11 cellular contexts compared by ENCODE assay signal in the genomic region with DNA sequence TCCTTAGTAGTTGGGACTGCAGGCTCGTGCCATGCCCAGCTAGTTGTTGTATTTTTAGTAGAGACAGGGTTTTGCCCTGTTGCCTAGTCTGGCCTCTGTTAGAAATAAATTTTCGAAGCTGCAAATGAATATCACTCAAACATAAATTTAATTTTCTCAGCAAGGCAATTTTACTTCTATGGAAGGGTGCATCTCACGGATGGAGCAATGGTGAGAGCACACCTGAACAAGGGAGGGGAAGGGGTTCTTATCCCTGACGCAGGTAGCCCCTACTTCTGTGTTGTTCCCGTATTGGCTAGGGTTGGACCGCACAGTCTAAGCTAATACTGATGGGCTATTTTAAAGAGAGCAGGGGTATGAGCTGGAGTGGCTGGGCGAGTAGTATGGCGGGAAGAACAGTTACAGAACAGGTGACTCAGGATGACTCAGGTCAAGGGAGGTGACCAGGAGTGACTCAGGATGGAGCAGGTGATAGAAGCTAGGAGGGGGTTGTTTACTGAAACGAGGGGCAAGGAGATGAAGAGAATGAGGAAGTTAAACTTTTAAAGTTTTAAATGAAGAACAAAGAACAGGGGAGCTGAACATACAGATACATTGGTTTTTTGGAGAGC. TPM values are rescaled to one million over a fixed set of nuclear protein-coding genes. Genes with fewer than 3 reads are reported as not detected.
DNase-seq lines count a peak whose midpoint lies in the region; ATAC-seq and TF ChIP-seq lines count a peak whose summit lies in the region.
"Had no signal": no experiment of that assay in that cellular context is flagged by ENCODE, and none has a peak within 500 bp of the region (broad histone marks: within the 10 kb centered on the region; RNA-seq: fewer than 3 reads in every experiment).

No MANE protein-coding gene starts in this region.

- TF ChIP-seq CTCF in neural crest cell (conservative IDR thresholded peaks at IDR 0.05), result no peak
- TF ChIP-seq CTCF in glutamatergic neuron (IDR thresholded peaks at IDR 0.05; ENCODE audit: partially characterized antibody, unreplicated experiment), result no peak

- no peak overlapping the region for H3K27ac Mint-ChIP-seq in neural crest cell (ENCODE audit: unreplicated experiment)
- H3K27ac Mint-ChIP-seq in glutamatergic neuron (ENCODE audit: unreplicated experiment), result no peak overlapping the region

- ATAC-seq in GM18909 (IDR thresholded peaks at IDR 0.05; ENCODE audit: poor library complexity, unreplicated experiment), result no peak

- H3K27me3 Mint-ChIP-seq in neural crest cell (ENCODE audit: low read depth) (no peaks in the 10 kb centered on the region), glutamatergic neuron (ENCODE audit: unreplicated experiment) (peaks cover 1% of the 10 kb centered on the region)

- DNase-seq in SKM-1 treated with dmso at 0.1 percent for 144 hours (lab: John Stamatoyannopoulos, UW; ENCODE audit: unreplicated experiment), result peak; percentile 22
- no peak for DNase-seq in SKM-1 (lab: John Stamatoyannopoulos, UW; ENCODE audit: unreplicated experiment)
- DNase-seq in M059J (ENCODE audit: low read depth), result peak; percentile 27
- peak; percentile 18 for DNase-seq in amniotic epithelial cell (ENCODE audit: low read depth)
- DNase-seq in neural crest cell (ENCODE audit: low read depth, low spot score), result no peak
- DNase-seq in glutamatergic neuron, result no peak
- no peak for DNase-seq in activated gamma-delta T cell (lab: John Stamatoyannopoulos, UW)
- DNase-seq: NCI-H1417 treated with DMSO at 0.1 percent for 48 hours, Peyer's patch, transverse colon had no signal

- H3K9me3 Mint-ChIP-seq in neural crest cell (no peaks in the 10 kb centered on the region), glutamatergic neuron (ENCODE audit: unreplicated experiment) (peaks cover 4% of the 10 kb centered on the region)

- peak overlapping the region; percentile 1 for H3K4me3 Mint-ChIP-seq in neural crest cell
- H3K4me3 Mint-ChIP-seq in glutamatergic neuron (ENCODE audit: unreplicated experiment), result no peak overlapping the region

- peaks cover 24% of the 10 kb centered on the region for H3K4me1 Mint-ChIP-seq in neural crest cell
- no peaks in the 10 kb centered on the region for H3K4me1 Mint-ChIP-seq in glutamatergic neuron (ENCODE audit: low read depth, unreplicated experiment)

- peaks cover 17% of the 10 kb centered on the region for H3K36me3 Mint-ChIP-seq in neural crest cell (ENCODE audit: low read depth)
- H3K36me3 Mint-ChIP-seq in glutamatergic neuron (ENCODE audit: unreplicated experiment), result peaks cover 15% of the 10 kb centered on the region

RNA-seq across cellular contexts. Expression of a gene that starts 7.5 kb away (rescaled TPM):
- total RNA-seq in M059J (2014; rRNA removed; shearing (Covaris generic)), result 2.7 and 6.9 TPM in 2 replicates
- total RNA-seq in neural crest cell (92.5 and 98.2 TPM in 2 replicates), glutamatergic neuron (ENCODE audit: unreplicated experiment) (93.9 TPM)

RNA-seq across cellular contexts. Expression of a gene that starts 29.1 kb away (rescaled TPM):
- total RNA-seq in M059J (2014; rRNA removed; shearing (Covaris generic)), result 3.0 and 4.0 TPM in 2 replicates
- total RNA-seq in neural crest cell (70.5 and 71.7 TPM in 2 replicates), glutamatergic neuron (ENCODE audit: unreplicated experiment) (156 TPM)

Comparison
In these comparisons a context has a peak if more than half of its experiments do, and no peak if none do; other contexts are left out.
1. DNase-seq: peak in SKM-1 treated with dmso at 0.1 percent for 144 hours (single experiment), M059J (single experiment) and amniotic epithelial cell (single experiment); none in SKM-1 (single experiment), neural crest cell (single experiment), glutamatergic neuron (single experiment) and activated gamma-delta T cell (single experiment).
2. RNA of a gene that starts 7.5 kb away (total RNA-seq): 93.9 TPM in glutamatergic neuron (single experiment) and 92.5 to 98.2 TPM in neural crest cell; 2.7 to 6.9 TPM in M059J; every median in the first group is over 10 times any median in the second.
3. RNA of a gene that starts 29.1 kb away (total RNA-seq): 156 TPM in glutamatergic neuron (single experiment) and 70.5 to 71.7 TPM in neural crest cell; 3.0 to 4.0 TPM in M059J; every median in the first group is over 10 times any median in the second.